In the genomic region with DNA sequence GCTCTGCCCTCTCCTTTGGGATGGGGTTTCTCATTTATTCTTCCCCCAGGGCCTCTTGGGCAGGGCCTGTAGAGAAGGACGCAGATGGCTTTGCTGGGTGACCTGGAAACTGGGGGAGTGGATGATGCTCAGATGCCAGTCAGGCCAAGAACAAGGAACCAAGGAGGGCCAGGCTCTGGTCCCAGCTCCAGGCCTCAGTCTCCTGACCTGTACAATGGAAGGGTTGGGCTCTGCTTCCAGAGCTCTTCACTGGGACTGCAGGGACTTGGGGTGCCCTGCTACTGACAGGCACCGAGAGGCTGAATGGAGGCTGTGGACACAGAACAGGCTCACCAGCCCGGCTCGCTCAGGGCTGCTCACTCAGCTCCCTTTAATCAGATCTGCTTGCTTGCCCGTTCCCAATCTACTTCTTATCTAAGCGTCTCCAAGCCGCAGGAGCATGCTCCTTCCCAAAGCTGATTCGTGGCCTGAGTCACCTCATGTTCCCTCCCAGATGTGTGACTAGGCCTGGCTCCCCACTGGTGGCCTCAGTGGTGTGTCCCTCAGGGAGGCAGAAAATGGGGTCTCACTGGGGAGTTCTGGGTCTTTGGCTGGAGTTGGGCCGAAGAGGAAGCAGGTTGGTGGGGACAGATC, we compare ENCODE assay signal across 18 cellular contexts.
"Had no signal": no experiment of that assay in that cellular context is flagged by ENCODE, and none has a peak within 500 bp of the region (broad histone marks: within the 10 kb centered on the region; RNA-seq: fewer than 3 reads in every experiment).

No MANE protein-coding gene starts in this region.

- H3K36me3 ChIP-seq: esophagus muscularis mucosa, right lobe of liver, upper lobe of left lung had no signal

- H3K9me3 ChIP-seq: esophagus muscularis mucosa, mucosa of descending colon, psoas muscle, right lobe of liver, upper lobe of left lung had no signal

- ATAC-seq: activated naive CD4-positive, alpha-beta T cell treated with anti-CD3 and anti-CD28 coated beads, Interleukin-2, amount 50 U/mL, for 72 hours; left colon; mucosa of descending colon; naive thymus-derived CD8-positive, alpha-beta T cell; psoas muscle; right lobe of liver; stimulated activated naive CD8-positive, alpha-beta T cell treated with anti-CD3 and anti-CD28 coated beads, Interleukin-15, Interleukin-2, amounts not matched to agents 100 U/mL and 50 U/mL, for 24 hours had no signal

- H3K4me1 ChIP-seq: esophagus muscularis mucosa, psoas muscle, right lobe of liver, upper lobe of left lung had no signal

- H3K4me3 ChIP-seq: esophagus muscularis mucosa, mucosa of descending colon, psoas muscle, right lobe of liver, upper lobe of left lung had no signal

- H3K36me3 Mint-ChIP-seq: activated CD4-positive, alpha-beta memory T cell treated with anti-CD3 and anti-CD28 coated beads for 36 hours; activated naive CD4-positive, alpha-beta T cell treated with anti-CD3 and anti-CD28 coated beads, Interleukin-2, amount 50 U/mL, for 72 hours; naive thymus-derived CD8-positive, alpha-beta T cell had no signal

- H3K27me3 ChIP-seq: esophagus muscularis mucosa, right lobe of liver, upper lobe of left lung had no signal

- H3K27ac Mint-ChIP-seq: activated CD4-positive, alpha-beta memory T cell treated with anti-CD3 and anti-CD28 coated beads for 36 hours; activated T-helper 2 cell treated with anti-CD3 and anti-CD28 coated beads, Interferon-gamma antibody, Interleukin-2, Interleukin-4, amounts not matched to agents 10 μg/mL and 5 μg/mL and 100 μg/mL, durations not matched to agents 14 hours and 24 hours and 36 hours; naive thymus-derived CD8-positive, alpha-beta T cell had no signal

- DNase-seq: activated CD4-positive, alpha-beta memory T cell treated with anti-CD3 and anti-CD28 coated beads for 36 hours; activated CD4-positive, alpha-beta T cell treated with anti-CD3 and anti-CD28 coated beads for 1 hour; activated CD8-positive, alpha-beta memory T cell treated with anti-CD3 and anti-CD28 coated beads, Interleukin-2, amount 50 U/mL, for 4 hours; anterior cingulate cortex; left colon; mammary epithelial cell; mucosa of descending colon; naive thymus-derived CD8-positive, alpha-beta T cell; occipital lobe; psoas muscle; stimulated activated CD4-positive, alpha-beta T cell treated with anti-CD3 and anti-CD28 coated beads, Interleukin-2, amount 100 ng/mL, for 24 hours; stimulated activated naive CD8-positive, alpha-beta T cell treated with anti-CD3 and anti-CD28 coated beads, Interleukin-15, Interleukin-2, amounts not matched to agents 100 U/mL and 50 U/mL, for 24 hours; T-helper 2 cell had no signal

- H3K4me1 Mint-ChIP-seq: naive thymus-derived CD8-positive, alpha-beta T cell had no signal

- H3K9me3 Mint-ChIP-seq: activated CD4-positive, alpha-beta memory T cell treated with anti-CD3 and anti-CD28 coated beads for 36 hours; activated naive CD4-positive, alpha-beta T cell treated with anti-CD3 and anti-CD28 coated beads, Interleukin-2, amount 50 U/mL, for 72 hours; activated T-helper 2 cell treated with anti-CD3 and anti-CD28 coated beads, Interferon-gamma antibody, Interleukin-2, Interleukin-4, amounts not matched to agents 10 μg/mL and 5 μg/mL and 100 μg/mL, durations not matched to agents 14 hours and 24 hours and 36 hours; naive thymus-derived CD8-positive, alpha-beta T cell had no signal

- H3K27me3 Mint-ChIP-seq: activated CD4-positive, alpha-beta memory T cell treated with anti-CD3 and anti-CD28 coated beads for 36 hours had no signal

- H3K4me3 Mint-ChIP-seq: activated CD4-positive, alpha-beta memory T cell treated with anti-CD3 and anti-CD28 coated beads for 36 hours; naive thymus-derived CD8-positive, alpha-beta T cell had no signal

- H3K27ac ChIP-seq: esophagus muscularis mucosa, psoas muscle, right lobe of liver, upper lobe of left lung had no signal
